ENCODE assay signal across 8 cellular contexts in the genomic region with DNA sequence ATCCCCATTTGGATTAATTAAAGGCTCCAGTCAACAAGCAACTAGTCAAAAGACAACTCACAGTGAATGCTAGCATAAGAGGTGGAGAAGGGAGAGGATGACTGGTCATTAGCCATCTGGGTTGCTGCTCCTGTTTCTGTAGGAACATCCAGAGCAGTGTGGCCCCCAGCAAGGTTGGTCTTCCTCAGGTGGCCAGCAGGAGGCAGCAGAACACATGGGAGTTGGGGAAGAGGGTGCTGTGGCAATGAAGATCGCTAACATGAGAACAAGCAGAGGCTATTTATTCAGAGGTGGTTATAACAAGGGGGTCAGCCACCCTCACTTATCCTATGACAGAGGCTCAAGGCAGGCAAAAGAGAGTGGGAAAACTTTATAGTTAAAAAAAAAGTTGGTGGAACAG. TPM values are rescaled to one million over a fixed set of nuclear protein-coding genes. Genes with fewer than 3 reads are reported as not detected.
DNase-seq lines count a peak whose midpoint lies in the region; ATAC-seq and TF ChIP-seq lines count a peak whose summit lies in the region.

No MANE protein-coding gene starts in this region.

- no peaks in the 10 kb centered on the region for H3K4me1 Mint-ChIP-seq in activated naive CD8-positive, alpha-beta T cell treated with anti-CD3 and anti-CD28 coated beads, Interleukin-2, amount 10 ng/mL, durations not matched to agents 7 days and 5 days

- peaks cover 3% of the 10 kb centered on the region for H3K27me3 Mint-ChIP-seq in activated naive CD8-positive, alpha-beta T cell treated with anti-CD3 and anti-CD28 coated beads, Interleukin-2, amount 10 ng/mL, durations not matched to agents 7 days and 5 days

- H3K4me1 ChIP-seq in mucosa of descending colon (ENCODE audit: low read depth): no peaks in the 10 kb centered on the region

- no peak for TF ChIP-seq CTCF in mucosa of descending colon (IDR thresholded peaks at IDR 0.05)

- no peaks in the 10 kb centered on the region for H3K9me3 Mint-ChIP-seq in activated naive CD8-positive, alpha-beta T cell treated with anti-CD3 and anti-CD28 coated beads, Interleukin-2, amount 10 ng/mL, durations not matched to agents 7 days and 5 days

- no peaks in the 10 kb centered on the region for H3K36me3 Mint-ChIP-seq in activated naive CD8-positive, alpha-beta T cell treated with anti-CD3 and anti-CD28 coated beads, Interleukin-2, amount 10 ng/mL, durations not matched to agents 7 days and 5 days

- peak; percentile 47 for DNase-seq in activated CD4-positive, CD25-positive, alpha-beta regulatory T cell treated with anti-CD3 and anti-CD28 coated beads, Interleukin-2, amount 50 U/mL, for 72 hours
- DNase-seq in NCI-H748 treated with DMSO at 0.1 percent for 48 hours (lab: John Stamatoyannopoulos, UW) (peak; percentile 8), mucosa of descending colon (peak in 2 of 3 donors; percentile 45 to 70), NCI-H226 (no peak)
- peak; percentile 66 for DNase-seq in activated naive CD8-positive, alpha-beta T cell treated with anti-CD3 and anti-CD28 coated beads, Interleukin-2, amount 10 ng/mL, durations not matched to agents 7 days and 5 days

- H3K4me3 ChIP-seq in mucosa of descending colon: no peak overlapping the region

- H3K36me3 ChIP-seq in mucosa of descending colon (ENCODE audit: low read depth): no peaks in the 10 kb centered on the region

- POLR2A ChIA-PET in activated naive CD8-positive, alpha-beta T cell treated with anti-CD3 and anti-CD28 coated beads, Interleukin-2, amount 10 ng/mL, durations not matched to agents 7 days and 5 days (lab: Charles Lee): no interaction called here

- intact Hi-C loops in mucosa of descending colon (cut with DNase I, micrococcal nuclease): no loop called here

- no peaks in the 10 kb centered on the region for H3K9me3 ChIP-seq in mucosa of descending colon

- H3K4me3 Mint-ChIP-seq in activated naive CD8-positive, alpha-beta T cell treated with anti-CD3 and anti-CD28 coated beads, Interleukin-2, amount 10 ng/mL, durations not matched to agents 7 days and 5 days: no peak overlapping the region

- H3K27ac Mint-ChIP-seq in activated naive CD8-positive, alpha-beta T cell treated with anti-CD3 and anti-CD28 coated beads, Interleukin-2, amount 10 ng/mL, durations not matched to agents 7 days and 5 days: no peak overlapping the region

- ATAC-seq in activated CD4-positive, CD25-positive, alpha-beta regulatory T cell treated with anti-CD3 and anti-CD28 coated beads, Interleukin-2, amount 50 U/mL, for 24 hours: no peak
- ATAC-seq in HG02623 (IDR thresholded peaks at IDR 0.05; ENCODE audit: unreplicated experiment): peak; percentile 84
- peak; percentile 68 for ATAC-seq in activated naive CD8-positive, alpha-beta T cell treated with anti-CD3 and anti-CD28 coated beads, Interleukin-2, amount 10 ng/mL, durations not matched to agents 7 days and 5 days (ENCODE audit: low read depth)
- ATAC-seq in mucosa of descending colon: peak; percentile 67
- ATAC-seq in GM18870 (IDR thresholded peaks at IDR 0.05; ENCODE audit: unreplicated experiment): no peak

RNA-seq across cellular contexts. Expression of a gene that starts 21.3 kb away (rescaled TPM):
- not detected for total RNA-seq in activated naive CD8-positive, alpha-beta T cell treated with anti-CD3 and anti-CD28 coated beads, Interleukin-2, amount 10 ng/mL, durations not matched to agents 7 days and 5 days
- not detected for total RNA-seq in mucosa of descending colon

Comparison
In these comparisons a context has a peak if more than half of its experiments do, and no peak if none do; other contexts are left out.
1. ATAC-seq: peak in HG02623 (single experiment), activated naive CD8-positive, alpha-beta T cell treated with anti-CD3 and anti-CD28 coated beads, Interleukin-2, amount 10 ng/mL, durations not matched to agents 7 days and 5 days (single experiment) and mucosa of descending colon (single experiment); none in activated CD4-positive, CD25-positive, alpha-beta regulatory T cell treated with anti-CD3 and anti-CD28 coated beads, Interleukin-2, amount 50 U/mL, for 24 hours (0 of 2) and GM18870 (single experiment).